In genomic region chr12:113413488-113413939, GRCh38 we compare ENCODE assay signal across 16 cellular contexts. TPM values are rescaled to one million over a fixed set of nuclear protein-coding genes. Genes with fewer than 3 reads are reported as not detected.
DNase-seq lines count a peak whose midpoint lies in the region; ATAC-seq and TF ChIP-seq lines count a peak whose summit lies in the region.
"Had no signal": no experiment of that assay in that cellular context is flagged by ENCODE, and none has a peak within 500 bp of the region (broad histone marks: within the 10 kb centered on the region; RNA-seq: fewer than 3 reads in every experiment).

No MANE protein-coding gene starts in this region.

- intact Hi-C loops in Right ventricle myocardium inferior (cut with DNase I): no loop called here
- intact Hi-C loops in cardiac septum (cut with DNase I): no loop called here
- intact Hi-C loops in heart left ventricle (cut with DNase I): no loop called here

- TF ChIP-seq POLR2A in heart left ventricle (IDR thresholded peaks at IDR 0.05) (no peak), suprapubic skin (IDR thresholded peaks at IDR 0.05) (no peak)

- H3K4me3 ChIP-seq in heart left ventricle (no peak overlapping the region), suprapubic skin (no peak overlapping the region)
- H3K4me3 ChIP-seq: SJSA1 had no signal

- H3K27me3 ChIP-seq in heart left ventricle (peaks cover 0 to 5% (median 0%) of the 10 kb centered on the region in 9 donors), suprapubic skin (peaks cover 2% of the 10 kb centered on the region)
- H3K27me3 ChIP-seq: SJSA1 had no signal

- TF ChIP-seq EP300 in suprapubic skin (IDR thresholded peaks at IDR 0.05): no peak

- ATAC-seq in Right ventricle myocardium inferior (peak; percentile 37), heart left ventricle (peak; percentile 43 to 55 (median 50)), GM18858 (IDR thresholded peaks at IDR 0.05; ENCODE audit: unreplicated experiment) (no peak)
- ATAC-seq: natural killer cell treated with Interleukin-12 subunit alpha and Interleukin-12 subunit beta and Interleukin-15 and Interleukin-18, amount 100 ng/mL, for 72 hours had no signal

- H3K4me1 ChIP-seq in heart left ventricle (peaks cover 0 to 25% (median 0%) of the 10 kb centered on the region in 12 donors), suprapubic skin (peaks cover 3% of the 10 kb centered on the region)
- H3K4me1 ChIP-seq: SJSA1 had no signal

- peak; percentile 65 for DNase-seq in Right ventricle myocardium inferior (ENCODE audit: missing footprints)
- no peak for DNase-seq in cardiac septum (ENCODE audit: low spot score)
- DNase-seq in OCI-M1 (lab: John Stamatoyannopoulos, UW): peak; percentile 20
- peak in 1 of 5 donors; percentile 51 for DNase-seq in heart left ventricle
- no peak for DNase-seq in activated CD8-positive, alpha-beta memory T cell treated with anti-CD3 and anti-CD28 coated beads for 24 hours
- no peak for DNase-seq in SKM-1 (lab: John Stamatoyannopoulos, UW; ENCODE audit: unreplicated experiment)
- no peak for DNase-seq in suprapubic skin (ENCODE audit: low spot score in 2 of 2)
- DNase-seq: activated CD4-positive, CD25-positive, alpha-beta regulatory T cell treated with anti-CD3 and anti-CD28 coated beads, Interleukin-2, amount 50 U/mL, for 72 hours; NCI-H226 had no signal

- no peaks in the 10 kb centered on the region for H3K36me3 ChIP-seq in heart left ventricle
- no peaks in the 10 kb centered on the region for H3K36me3 ChIP-seq in suprapubic skin
- H3K36me3 ChIP-seq: SJSA1 had no signal

- H3K27ac ChIP-seq in heart left ventricle: no peak overlapping the region
- H3K27ac ChIP-seq in suprapubic skin: no peak overlapping the region
- H3K27ac ChIP-seq: SJSA1 had no signal

- H3K9me3 ChIP-seq in heart left ventricle (no peaks in the 10 kb centered on the region), suprapubic skin (no peaks in the 10 kb centered on the region)
- H3K9me3 ChIP-seq: SJSA1 had no signal

- TF ChIP-seq CTCF in heart left ventricle (IDR thresholded peaks at IDR 0.05) (no peak), suprapubic skin (IDR thresholded peaks at IDR 0.05) (no peak)

- 53 to 56% (median 55%) methylated on average over 10 to 11 of the region's 11 CpGs for WGBS in heart left ventricle, 4 donors
- WGBS in suprapubic skin: 73% methylated on average over 8 of the region's 11 CpGs

RNA-seq across cellular contexts. Expression of gene SDSL, which starts 8.7 kb away (rescaled TPM):
- 8.5 TPM for total RNA-seq in Right ventricle myocardium inferior
- total RNA-seq in cardiac septum: 11.5 TPM
- total RNA-seq in heart left ventricle: 10 to 100 TPM in 4 of 9 donors, 1 to 10 TPM in 5; 2.6 to 21.0 (median 7.9) TPM
- 1 to 10 TPM; 2.5 to 3.3 TPM for polyA plus RNA-seq in heart left ventricle
- total RNA-seq in suprapubic skin: 1 to 10 TPM in 2 of 4 donors, under 1 TPM in 1, not detected in 1; 0.56 to 2.2 (median 1.2) TPM

RNA-seq across cellular contexts. Expression of gene SDS, which starts 9.8 kb away (rescaled TPM):
- total RNA-seq in Right ventricle myocardium inferior (not detected), cardiac septum (0.81 TPM), heart left ventricle (10 to 100 TPM in 1 of 9 donors, 1 to 10 TPM in 1, under 1 TPM in 2, not detected in 5; 0.28 to 10.5 (median 0.99) TPM), suprapubic skin (1 to 10 TPM in 1 of 4 donors, not detected in 3; 2.7 TPM)
- under 1 TPM in 1 of 2 donors, not detected in 1; 0.32 TPM for polyA plus RNA-seq in heart left ventricle
- total RNA-seq: activated T-helper 2 cell treated with anti-CD3 and anti-CD28 coated beads, Interferon-gamma antibody, Interleukin-2, Interleukin-4, amounts not matched to agents 10 μg/mL and 5 μg/mL and 100 μg/mL, durations not matched to agents 14 hours and 24 hours and 36 hours; epithelial cell of proximal tubule; natural killer cell treated with Interleukin-12 subunit alpha and Interleukin-12 subunit beta and Interleukin-15 and Interleukin-18, amount 100 ng/mL, for 72 hours; SJSA1; urinary bladder had no signal
- polyA plus RNA-seq: BJ had no signal

RNA-seq across cellular contexts. Expression of gene PLBD2, which starts 55.1 kb away (rescaled TPM):
- total RNA-seq in Right ventricle myocardium inferior (40.3 TPM), cardiac septum (30.8 TPM), heart left ventricle (10 to 100 TPM; 28.8 to 66.6 (median 33.6) TPM), suprapubic skin (10 to 100 TPM; 22.2 to 29.2 (median 27.3) TPM)
- polyA plus RNA-seq in heart left ventricle: 10 to 100 TPM; 15.6 to 17.5 TPM

RNA-seq across cellular contexts. Expression of gene LHX5, which starts 58.2 kb away (rescaled TPM):
- not detected for total RNA-seq in Right ventricle myocardium inferior
- total RNA-seq in cardiac septum: not detected
- total RNA-seq in heart left ventricle: not detected
- polyA plus RNA-seq in heart left ventricle: not detected
- not detected for total RNA-seq in suprapubic skin
- total RNA-seq: activated T-helper 2 cell treated with anti-CD3 and anti-CD28 coated beads, Interferon-gamma antibody, Interleukin-2, Interleukin-4, amounts not matched to agents 10 μg/mL and 5 μg/mL and 100 μg/mL, durations not matched to agents 14 hours and 24 hours and 36 hours; natural killer cell treated with Interleukin-12 subunit alpha and Interleukin-12 subunit beta and Interleukin-15 and Interleukin-18, amount 100 ng/mL, for 72 hours; SJSA1; urinary bladder had no signal
- polyA plus RNA-seq: BJ, urinary bladder had no signal

Comparison
In these comparisons a context has a peak if more than half of its experiments do, and no peak if none do; other contexts are left out.
1. DNase-seq: peak in Right ventricle myocardium inferior (single experiment) and OCI-M1 (single experiment); none in cardiac septum (single experiment), activated CD8-positive, alpha-beta memory T cell treated with anti-CD3 and anti-CD28 coated beads for 24 hours (single experiment), SKM-1 (single experiment) and suprapubic skin (0 of 2).